In genomic region chr12:103368167-103368566, GRCh38 we compare ENCODE assay signal across 29 cellular contexts.
"Had no signal": no experiment of that assay in that cellular context is flagged by ENCODE, and none has a peak within 500 bp of the region (broad histone marks: within the 10 kb centered on the region; RNA-seq: fewer than 3 reads in every experiment).

No MANE protein-coding gene starts in this region.

- H3K36me3 Mint-ChIP-seq: stimulated activated effector memory CD8-positive, alpha-beta T cell treated with anti-CD3 and anti-CD28 coated beads, Interleukin-12 subunit alpha, Interleukin-12 subunit beta, amount 100 ng/mL, for 72 hours; type B pancreatic cell had no signal

- H3K27ac ChIP-seq: stomach, suprapubic skin, testis, thoracic aorta, thyroid gland, tibial artery, tibial nerve, transverse colon, upper lobe of left lung, upper lobe of right lung, uterus, vagina had no signal

- H3K9me3 ChIP-seq: stomach, testis, thoracic aorta, thyroid gland, tibial artery, tibial nerve, transverse colon, upper lobe of left lung, upper lobe of right lung, uterus, vagina had no signal

- H3K9me3 Mint-ChIP-seq: type B pancreatic cell had no signal

- FAIRE-seq: urothelium cell line had no signal

- H3K27ac Mint-ChIP-seq: stimulated activated effector memory CD8-positive, alpha-beta T cell treated with anti-CD3 and anti-CD28 coated beads, Interleukin-12 subunit alpha, Interleukin-12 subunit beta, amount 100 ng/mL, for 72 hours; stimulated activated naive B cell treated with anti-CD40 and anti-IgM and Interleukin-4, amounts not matched to agents 10 μg/mL and 1 μg/mL and 100 μg/mL, for 72 hours; stimulated activated naive CD8-positive, alpha-beta T cell treated with anti-CD3 and anti-CD28 coated beads, Interleukin-15, amount 100 ng/mL, for 72 hours; stimulated activated naive CD8-positive, alpha-beta T cell treated with anti-CD3 and anti-CD28 coated beads, Interleukin-15, Interleukin-2, amounts not matched to agents 100 ng/mL and 50 ng/mL, for 24 hours; type B pancreatic cell had no signal

- H3K27me3 Mint-ChIP-seq: stimulated activated memory B cell treated with anti-CD40 and anti-IgM and Interleukin-4, amounts not matched to agents 10 μg/mL and 1 μg/mL and 100 μg/mL, for 72 hours; stimulated activated naive B cell treated with anti-CD40 and anti-IgM and Interleukin-4, amounts not matched to agents 10 μg/mL and 1 μg/mL and 100 μg/mL, for 72 hours; stimulated activated naive CD8-positive, alpha-beta T cell treated with anti-CD3 and anti-CD28 coated beads, Interleukin-15, amount 100 ng/mL, for 72 hours; stimulated activated naive CD8-positive, alpha-beta T cell treated with anti-CD3 and anti-CD28 coated beads, Interleukin-15, Interleukin-2, amounts not matched to agents 100 ng/mL and 50 ng/mL, for 24 hours had no signal

- H3K36me3 ChIP-seq: stomach, suprapubic skin, thoracic aorta, thyroid gland, tibial artery, tibial nerve, transverse colon, upper lobe of left lung, upper lobe of right lung, uterus, vagina had no signal

- H3K4me3 Mint-ChIP-seq: stimulated activated effector memory CD8-positive, alpha-beta T cell treated with anti-CD3 and anti-CD28 coated beads, Interleukin-12 subunit alpha, Interleukin-12 subunit beta, amount 100 ng/mL, for 72 hours; stimulated activated memory B cell treated with anti-CD40 and anti-IgM and Interleukin-4, amounts not matched to agents 10 μg/mL and 1 μg/mL and 100 μg/mL, for 72 hours; stimulated activated naive B cell treated with anti-CD40 and anti-IgM and Interleukin-4, amounts not matched to agents 10 μg/mL and 1 μg/mL and 100 μg/mL, for 72 hours; stimulated activated naive CD8-positive, alpha-beta T cell treated with anti-CD3 and anti-CD28 coated beads, Interleukin-15, amount 100 ng/mL, for 72 hours; stimulated activated naive CD8-positive, alpha-beta T cell treated with anti-CD3 and anti-CD28 coated beads, Interleukin-15, Interleukin-2, amounts not matched to agents 100 ng/mL and 50 ng/mL, for 24 hours; type B pancreatic cell had no signal

- H3K4me3 ChIP-seq: stomach, suprapubic skin, testis, thoracic aorta, thyroid gland, tibial artery, tibial nerve, transverse colon, upper lobe of left lung, upper lobe of right lung, uterus, vagina had no signal

- DNase-seq: stimulated activated CD4-positive, alpha-beta T cell treated with anti-CD3 and anti-CD28 coated beads, Interleukin-2, amount 100 ng/mL, for 48 hours; stimulated activated CD4-positive, alpha-beta T cell treated with anti-CD3 and anti-CD28 coated beads, Interleukin-4, amount 100 ng/mL, for 1 hour; stimulated activated CD4-positive, alpha-beta T cell treated with anti-CD3 and anti-CD28 coated beads, Interleukin-4, amount 100 ng/mL, for 24 hours; stimulated activated CD4-positive, alpha-beta T cell treated with anti-CD3 and anti-CD28 coated beads, Interleukin-4, amount 100 ng/mL, for 4 hours; stimulated activated CD8-positive, alpha-beta memory T cell treated with anti-CD3 and anti-CD28 coated beads, Interleukin-4, amount 100 ng/mL, for 48 hours; stimulated activated naive B cell treated with anti-CD40 and anti-IgM and Interleukin-4, amounts not matched to agents 10 μg/mL and 1 μg/mL and 100 μg/mL, for 72 hours; stimulated activated naive CD4-positive, alpha-beta T cell; stimulated activated naive CD4-positive, alpha-beta T cell treated with Interleukin-2 at 50 U/mL for 16 hours; stimulated activated naive CD8-positive, alpha-beta T cell treated with anti-CD3 and anti-CD28 coated beads, Interleukin-15, amount 100 ng/mL, for 72 hours; stimulated activated naive CD8-positive, alpha-beta T cell treated with anti-CD3 and anti-CD28 coated beads, Interleukin-15, Interleukin-2, amounts not matched to agents 100 U/mL and 50 U/mL, for 24 hours; stomach; substantia nigra; testis; thyroid gland; tibial artery; transverse colon; trophoblast cell; upper lobe of left lung; upper lobe of right lung; uterus had no signal

- H3K4me1 Mint-ChIP-seq: stimulated activated effector memory CD8-positive, alpha-beta T cell treated with anti-CD3 and anti-CD28 coated beads, Interleukin-12 subunit alpha, Interleukin-12 subunit beta, amount 100 ng/mL, for 72 hours had no signal

- H3K27me3 ChIP-seq: stomach, suprapubic skin, testis, thyroid gland, tibial artery, tibial nerve, transverse colon, upper lobe of left lung, upper lobe of right lung, uterus, vagina had no signal

- H3K4me1 ChIP-seq: suprapubic skin, testis, thyroid gland, tibial artery, tibial nerve, transverse colon, upper lobe of left lung, upper lobe of right lung, uterus, vagina had no signal

- ATAC-seq: stimulated activated effector memory CD8-positive, alpha-beta T cell treated with anti-CD3 and anti-CD28 coated beads, Interleukin-12 subunit alpha, Interleukin-12 subunit beta, amount 100 ng/mL, for 72 hours; stimulated activated memory B cell treated with anti-CD40 and anti-IgM and Interleukin-4, amounts not matched to agents 10 μg/mL and 1 μg/mL and 100 μg/mL, for 72 hours; stimulated activated naive B cell treated with anti-CD40 and anti-IgM and Interleukin-4, amounts not matched to agents 10 μg/mL and 1 μg/mL and 100 μg/mL, for 72 hours; stimulated activated naive CD8-positive, alpha-beta T cell treated with anti-CD3 and anti-CD28 coated beads, Interleukin-15, amount 100 ng/mL, for 72 hours; stimulated activated naive CD8-positive, alpha-beta T cell treated with anti-CD3 and anti-CD28 coated beads, Interleukin-15, Interleukin-2, amounts not matched to agents 100 U/mL and 50 U/mL, for 24 hours; upper lobe of right lung had no signal
